9 cellular contexts compared by ENCODE assay signal in the genomic region with DNA sequence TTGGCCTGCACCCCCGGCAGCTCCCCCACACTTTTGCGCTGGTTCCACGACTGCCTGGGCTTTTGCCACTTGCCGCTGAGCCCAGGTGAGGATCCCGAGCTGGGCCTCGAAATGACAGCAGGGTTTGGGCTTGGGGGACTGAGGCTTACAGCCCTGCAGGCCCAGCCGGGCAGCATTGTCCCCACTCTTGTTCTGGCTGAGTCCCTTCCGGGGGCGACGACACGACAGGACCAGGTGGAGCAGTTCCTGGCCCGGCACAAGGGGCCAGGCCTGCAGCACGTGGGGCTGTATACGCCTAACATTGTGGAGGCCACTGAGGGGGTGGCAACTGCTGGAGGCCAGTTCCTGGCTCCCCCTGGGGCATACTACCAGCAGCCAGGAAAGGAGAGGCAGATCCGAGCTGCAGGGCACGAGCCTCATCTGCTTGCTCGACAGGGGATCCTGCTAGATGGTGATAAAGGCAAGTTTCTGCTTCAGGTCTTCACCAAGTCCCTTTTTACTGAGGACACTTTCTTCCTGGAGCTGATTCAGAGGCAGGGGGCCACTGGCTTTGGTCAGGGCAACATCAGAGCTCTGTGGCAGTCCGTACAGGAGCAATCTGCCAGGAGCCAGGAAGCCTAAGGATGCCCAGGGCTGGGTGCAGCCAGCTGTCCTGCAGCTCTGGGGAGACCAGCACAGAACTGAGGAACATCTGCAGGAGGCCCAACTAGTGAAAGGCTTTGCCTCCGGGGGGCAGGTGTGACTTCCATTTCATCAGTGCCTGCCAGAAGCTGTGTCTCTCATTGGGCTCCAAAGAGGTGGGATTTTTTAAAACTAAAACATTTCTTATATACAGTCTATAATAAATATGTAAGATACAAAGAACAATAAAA. TPM values are rescaled to one million over a fixed set of nuclear protein-coding genes. Genes with fewer than 3 reads are reported as not detected.
DNase-seq lines count a peak whose midpoint lies in the region; ATAC-seq, FAIRE-seq and TF ChIP-seq lines count a peak whose summit lies in the region.
"Had no signal": no experiment of that assay in that cellular context is flagged by ENCODE, and none has a peak within 500 bp of the region (broad histone marks: within the 10 kb centered on the region; RNA-seq: fewer than 3 reads in every experiment).

No MANE protein-coding gene starts in this region.

- FAIRE-seq in GM12878 (lab: Jason Lieb, UNC) = no peak

- H3K4me1 ChIP-seq in IMR-90 (ENCODE audit: control insufficient read depth, insufficient read depth, low read length) = no peaks in the 10 kb centered on the region
- H3K4me1 ChIP-seq in GM12878 (ENCODE audit: control insufficient read depth, insufficient read depth, low read length) = peaks cover 16% of the 10 kb centered on the region; the same call in 1 of the 2 replicates
- peaks cover 0 to 25% of the 10 kb centered on the region in 2 donors for H3K4me1 ChIP-seq in neuronal stem cell (ENCODE audit: control insufficient read depth in 2 of 2, insufficient read depth in 1 of 2, low read depth in 1 of 2, low read length in 2 of 2)

- H3K18ac ChIP-seq in IMR-90 (ENCODE audit: low read depth, low read length) (no peak overlapping the region), neuronal stem cell (ENCODE audit: low read length) (peak overlapping the region; percentile 95)

- intact Hi-C loops in IMR-90 (cut with micrococcal nuclease) = no loop called here
- intact Hi-C loops in GM12878 (cut with micrococcal nuclease; ENCODE audit: unreplicated experiment) = no loop called here

- no peak overlapping the region for H3K23ac ChIP-seq in IMR-90 (ENCODE audit: low read depth, low read length)
- peak overlapping the region; percentile 26 for H3K23ac ChIP-seq in neuronal stem cell (ENCODE audit: low read depth, low read length, poor library complexity)

- H3K27ac ChIP-seq in IMR-90 (ENCODE audit: insufficient read depth, low read length) = no peak overlapping the region
- peak overlapping the region; percentile 80 for H3K27ac ChIP-seq in GM12878 (ENCODE audit: control insufficient read depth, insufficient read depth)
- peak overlapping the region; percentile 28 for H3K27ac ChIP-seq in neuronal stem cell (replicated peaks; ENCODE audit: low read length)

- no peak overlapping the region for H2BK20ac ChIP-seq in IMR-90 (ENCODE audit: low read depth, low read length)

- in situ Hi-C loops in IMR-90 (cut with MboI; ENCODE audit: low sequenced_read_pairs) (no loop called here), GM12878 (cut with MboI) (no loop called here)

- no peak overlapping the region for H4K5ac ChIP-seq in IMR-90 (ENCODE audit: low read depth, low read length)

- H3K9me3 ChIP-seq in IMR-90 (ENCODE audit: control insufficient read depth, insufficient read depth, low read length) (no peaks in the 10 kb centered on the region), GM12878 (replicated peaks; ENCODE audit: control insufficient read depth, insufficient read depth, low read length) (no peaks in the 10 kb centered on the region), neuronal stem cell (replicated peaks in 1 of 2; ENCODE audit: control insufficient read depth in 2 of 2, insufficient read depth in 1 of 2, low read depth in 1 of 2, low read length in 2 of 2) (peaks cover 0 to 5% of the 10 kb centered on the region in 2 donors)

- no peaks in the 10 kb centered on the region for H3K27me3 ChIP-seq in IMR-90 (ENCODE audit: control insufficient read depth, insufficient read depth, low read length)
- no peaks in the 10 kb centered on the region for H3K27me3 ChIP-seq in GM12878 (replicated peaks in 1 of 2; ENCODE audit: control insufficient read depth in 2 of 2, insufficient read depth in 2 of 2, low read length in 1 of 2)
- no peaks in the 10 kb centered on the region for H3K27me3 ChIP-seq in neuronal stem cell (ENCODE audit: control insufficient read depth in 3 of 3, insufficient read depth in 3 of 3, low read depth in 1 of 3, low read length in 3 of 3)

- TF ChIP-seq CTCF in IMR-90 (conservative IDR thresholded peaks at IDR 0.05; ENCODE audit: low read depth, low read length) = no peak
- TF ChIP-seq CTCF in GM12878 (IDR thresholded peaks at IDR 0.05 in 2 of 3, conservative IDR thresholded peaks at IDR 0.05 in 1 of 3; ENCODE audit: control insufficient read depth in 2 of 3, extremely low read depth in 1 of 3, insufficient read depth in 1 of 3, low read depth in 3 of 3, low read length in 3 of 3) = no peak; a peak in 1 of 6 replicates

- H3K9me1 ChIP-seq in IMR-90 (ENCODE audit: insufficient read depth, low read length) = peaks cover 3% of the 10 kb centered on the region; the same call in 1 of the 2 replicates

- CTCF ChIA-PET in IMR-90 (lab: Yijun Ruan, JAX) = no interaction called here
- CTCF ChIA-PET in GM12878 (lab: Yijun Ruan, JAX) = interaction anchor here (0.6 to 5.8 kb wide), 5 partner anchors 11 to 1397 kb away, joined by 3 to 42 read pairs (median 8); partner anchors contain the start of genes MUTYH, TESK2 and TOE1

- H2AFZ ChIP-seq in IMR-90 (replicated peaks; ENCODE audit: low read length, poor library complexity) (peak overlapping the region; percentile 93), GM12878 (ENCODE audit: control insufficient read depth, low read depth, low read length) (no peak overlapping the region), neuronal stem cell (ENCODE audit: low read length) (no peak overlapping the region)

- TF ChIP-seq POLR2A in IMR-90 (IDR thresholded peaks at IDR 0.05; ENCODE audit: low read depth, low read length) (no peak), GM12878 (IDR thresholded peaks at IDR 0.05; ENCODE audit: low read depth, low read length) (0 out of 2 replicates have a peak, but pooled peaks have one; percentile 16)

- POLR2A ChIA-PET in IMR-90 (lab: Charles Lee; ENCODE audit: unreplicated experiment) (no interaction called here), GM12878 (lab: Charles Lee) (interaction anchor here (0.5 to 5.8 kb wide), 4 partner anchors 11 to 24 kb away, joined by 3 to 45 read pairs (median 6); partner anchors contain the start of genes MUTYH and TOE1)

- peak overlapping the region; percentile 60 for H2AK9ac ChIP-seq in IMR-90 (replicated peaks; ENCODE audit: low read depth, low read length, poor library complexity)

- DNase-seq in NCI-H1694 treated with DMSO at 0.1 percent for 48 hours (lab: John Stamatoyannopoulos, UW) = peak; percentile 19
- DNase-seq in NCI-H1694 (lab: John Stamatoyannopoulos, UW) = no peak
- no peak for DNase-seq in IMR-90
- no peak for DNase-seq in GM12878 (ENCODE audit: low read depth, low spot score)
- DNase-seq in neuronal stem cell (ENCODE audit: low spot score) = no peak
- DNase-seq in activated CD4-positive, CD25-positive, alpha-beta regulatory T cell treated with anti-CD3 and anti-CD28 coated beads, Interleukin-2, amount 50 U/mL, for 72 hours = no peak
- no peak for DNase-seq in stimulated activated CD4-positive, alpha-beta T cell treated with anti-CD3 and anti-CD28 coated beads, Interleukin-4, amount 100 ng/mL, for 4 hours
- no peak for DNase-seq in NCI-H128 (lab: John Stamatoyannopoulos, UW; ENCODE audit: unreplicated experiment)
- DNase-seq: stimulated activated naive CD4-positive, alpha-beta T cell treated with Interleukin-2 at 50 U/mL for 16 hours had no signal

- no peak overlapping the region for H3K4me3 ChIP-seq in IMR-90 (ENCODE audit: insufficient read depth, low read depth, low read length)
- peak overlapping the region; percentile 82 for H3K4me3 ChIP-seq in GM12878
- peak overlapping the region in 1 of 2 donors; percentile 17 for H3K4me3 ChIP-seq in neuronal stem cell (ENCODE audit: low read length in 2 of 2)

- no TSS peak for BruUV-seq in IMR-90 (replicated peaks; lab: Mats Ljungman, UMichigan)
- no TSS peak for BruUV-seq in GM12878 (replicated peaks; lab: Mats Ljungman, UMichigan)

- RAD21 ChIA-PET in GM12878 (lab: Charles Lee; ENCODE audit: unreplicated experiment) = interaction anchor here (0.6 to 1.8 kb wide), 7 partner anchors 12 to 189 kb away, joined by 3 to 10 read pairs (median 3); partner anchors contain the start of genes MUTYH and TOE1

- ATAC-seq in IMR-90 (ENCODE audit: low read depth) = no peak
- peak; percentile 25 for ATAC-seq in GM12878

- no peak overlapping the region for H3K56ac ChIP-seq in IMR-90 (ENCODE audit: extremely low read depth, insufficient read depth, low read length)

- H3K36me3 ChIP-seq in IMR-90 (ENCODE audit: control insufficient read depth, insufficient read depth, low read length) (peaks cover 16% of the 10 kb centered on the region), GM12878 (ENCODE audit: control insufficient read depth in 2 of 2, insufficient read depth in 2 of 2, low read length in 1 of 2) (peaks cover 0 to 7% of the 10 kb centered on the region in 2 experiments; a peak in 2 of 4 replicates), neuronal stem cell (replicated peaks in 1 of 2; ENCODE audit: control insufficient read depth in 2 of 2, insufficient read depth in 2 of 2, low read length in 2 of 2) (peaks cover 17 to 57% of the 10 kb centered on the region in 2 donors)

- H3K79me2 ChIP-seq in GM12878 (ENCODE audit: control insufficient read depth, insufficient read depth, low read length) = peaks cover 22% of the 10 kb centered on the region

- SMC1A ChIA-PET in GM12878 (lab: Charles Lee; ENCODE audit: uncharacterized antibody, unreplicated experiment) = interaction anchor here (0.8 to 9.2 kb wide), 6 partner anchors 13 to 165 kb away, joined by 3 to 57 read pairs (median 7); partner anchors contain the start of genes MUTYH and TOE1

- no peak overlapping the region; a peak in 1 of 4 replicates for H4K8ac ChIP-seq in IMR-90 (ENCODE audit: low read depth in 2 of 2, low read length in 2 of 2)
- no peak overlapping the region for H4K8ac ChIP-seq in neuronal stem cell (ENCODE audit: low read depth, low read length)

- no peak overlapping the region for H3K14ac ChIP-seq in IMR-90 (replicated peaks; ENCODE audit: low read depth, low read length)
- H3K14ac ChIP-seq in neuronal stem cell (ENCODE audit: low read length) = no peak overlapping the region

- H4K91ac ChIP-seq in IMR-90 (ENCODE audit: insufficient read depth, low read depth, low read length) = no peak overlapping the region
- H4K91ac ChIP-seq in neuronal stem cell (ENCODE audit: low read depth, low read length, poor library complexity) = no peak overlapping the region

- WGBS in IMR-90 (ENCODE audit: extremely low coverage in 2 of 2, insufficient read length in 1 of 2), 2 experiments = 60% methylated on average over 11 of the region's 19 CpGs; no CpG with 5 or more reads in 1 of the 2 experiments
- 8% methylated on average over 19 of the region's 19 CpGs for WGBS in GM12878 (ENCODE audit: insufficient coverage, insufficient replicate concordance, low lambda C conversion rate, missing lambda C conversion rate)
- no CpG with 5 or more reads among the region's 19 CpGs for WGBS in neuronal stem cell (ENCODE audit: extremely low coverage in 2 of 2, insufficient read length in 2 of 2, insufficient replicate concordance in 1 of 2), 2 donors

- H2BK15ac ChIP-seq in IMR-90 (ENCODE audit: low read depth, low read length) (no peak overlapping the region), neuronal stem cell (ENCODE audit: low read length) (peak overlapping the region; percentile 83)

- H2BK5ac ChIP-seq in IMR-90 (ENCODE audit: low read depth, low read length, poor library complexity, severe bottlenecking) (no peak overlapping the region), neuronal stem cell (ENCODE audit: low read length) (peak overlapping the region; percentile 42)

- no peak overlapping the region for H2BK12ac ChIP-seq in neuronal stem cell (ENCODE audit: low read length)

- H3K4me2 ChIP-seq in IMR-90 (ENCODE audit: low read depth, low read length) (no peak overlapping the region), GM12878 (ENCODE audit: control insufficient read depth, insufficient read depth) (peak overlapping the region; percentile 94), neuronal stem cell (ENCODE audit: insufficient read depth, low read length, poor library complexity, severe bottlenecking) (no peak overlapping the region)

- no peak overlapping the region for H3K4ac ChIP-seq in IMR-90 (ENCODE audit: low read depth, low read length)
- no peak overlapping the region for H3K4ac ChIP-seq in neuronal stem cell (ENCODE audit: low read length)

- H2AK5ac ChIP-seq in IMR-90 (ENCODE audit: low read depth, low read length) (no peak overlapping the region), neuronal stem cell (ENCODE audit: low read depth, low read length) (peak overlapping the region; percentile 48)

- TF ChIP-seq RAD21 in IMR-90 (IDR thresholded peaks at IDR 0.05; ENCODE audit: low read length) (no peak), GM12878 (IDR thresholded peaks at IDR 0.05; ENCODE audit: insufficient read depth, low read depth, low read length) (0 out of 2 replicates have a peak, but pooled peaks have one; percentile 11)

- H3K79me1 ChIP-seq in IMR-90 (ENCODE audit: low read depth in 1 of 2, low read length in 2 of 2) = no peaks in the 10 kb centered on the region
- peaks cover 4% of the 10 kb centered on the region for H3K79me1 ChIP-seq in neuronal stem cell (ENCODE audit: low read depth, low read length)

- TF ChIP-seq EP300 in GM12878 (IDR thresholded peaks at IDR 0.05; ENCODE audit: borderline replicate concordance in 1 of 2, control insufficient read depth in 1 of 2, low read depth in 2 of 2, low read length in 2 of 2) = no peak

- H4K20me1 ChIP-seq in IMR-90 (ENCODE audit: insufficient read depth, low read length) = no peaks in the 10 kb centered on the region
- no peaks in the 10 kb centered on the region for H4K20me1 ChIP-seq in GM12878 (ENCODE audit: control insufficient read depth, insufficient read depth)

- H3K9ac ChIP-seq in IMR-90 (ENCODE audit: low read depth, low read length) (no peak overlapping the region), GM12878 (ENCODE audit: control insufficient read depth, insufficient read depth, low read length) (peak overlapping the region; percentile 81), neuronal stem cell (ENCODE audit: low read depth, low read length, poor library complexity) (no peak overlapping the region)

- H2BK120ac ChIP-seq in IMR-90 (ENCODE audit: low read depth, low read length) = no peak overlapping the region
- peak overlapping the region; percentile 74 for H2BK120ac ChIP-seq in neuronal stem cell (ENCODE audit: low read depth, low read length)

- dilution Hi-C loops in IMR-90 (cut with HindIII; ENCODE audit: low sequenced_read_pairs, unreplicated experiment) = no loop called here

RNA-seq across cellular contexts. Expression of gene HPDL, which starts 1.2 kb away (rescaled TPM):
- total RNA-seq in IMR-90 (2012; rRNA removed) = 0.54 and 0.56 TPM in 2 replicates
- 1.1 and 1.5 TPM in 2 replicates for polyA plus RNA-seq in IMR-90 (2012; rRNA removed)
- 1.1 and 1.5 TPM in 2 replicates for polyA plus RNA-seq in IMR-90 (2012; cell fraction: cytosol; rRNA removed)
- 0.44 and 1.0 TPM in 2 replicates for polyA plus RNA-seq in IMR-90 (2012; cell fraction: nucleus; rRNA removed; ENCODE audit: low replicate concordance)
- total RNA-seq in GM12878 (2013; cell fraction: nucleolus; rRNA removed) = 10.5 and 11.8 TPM in 2 replicates
- total RNA-seq in GM12878 (2014; rRNA removed) = 61.0 and 75.5 TPM in 2 replicates
- 11.5 and 14.4 TPM in 2 replicates for total RNA-seq in GM12878 (2014; rRNA removed; fragmentation: Illumina TruSeq; extraction: Trizol)
- 54.6 and 60.2 TPM in 2 replicates for total RNA-seq in GM12878 (2021)
- 4.0 TPM for polyA plus RNA-seq in GM12878 (2011; ENCODE audit: low read depth)
- 0.89 and 3.4 TPM in 2 replicates for polyA plus RNA-seq in GM12878 (2011; rRNA removed)
- 4.1 and 9.4 TPM in 2 replicates for polyA plus RNA-seq in GM12878 (2011; cell fraction: cytosol; rRNA removed)
- 10.7 and 15.0 TPM in 2 replicates for polyA plus RNA-seq in GM12878 (2011; cell fraction: nucleus; rRNA removed)
- 10.4 and 12.2 TPM in 2 replicates for polyA plus RNA-seq in GM12878 (2012)
- polyA plus RNA-seq in GM12878 (2014; fragmentation: Illumina TruSeq; extraction: Trizol) = 3.4 and 9.1 TPM in 2 replicates
- 1 to 10 TPM; 1.3 to 3.6 TPM for polyA plus RNA-seq in GM12878 (2014; fragmentation: Nextera tagmentation; extraction: Ambion mirVana)
- polyA plus RNA-seq in GM12878 (2014; rRNA removed) = 49.2 and 60.4 TPM in 2 replicates
- 10 to 100 TPM; 55.0 to 57.9 TPM for polyA plus RNA-seq in GM12878 (2016; fragmentation: Nextera tagmentation; extraction: Ambion mirVana)
- 2.0 and 4.4 TPM in 2 replicates for polyA minus RNA-seq in GM12878 (2011; rRNA and poly(A)+ RNA removed)
- polyA minus RNA-seq in GM12878 (2011; cell fraction: cytosol; rRNA and poly(A)+ RNA removed) = 4.5 and 5.7 TPM in 2 replicates
- 6.6 and 13.0 TPM in 2 replicates for polyA minus RNA-seq in GM12878 (2011; cell fraction: nucleus; rRNA and poly(A)+ RNA removed)
- 2.2 TPM for polyA plus RNA-seq in neuronal stem cell (2013, experiment 1 of 2)
- 2.5 TPM for polyA plus RNA-seq in neuronal stem cell (2013, experiment 2 of 2)

RNA-seq across cellular contexts. Expression of gene TOE1, which starts 12.1 kb away (rescaled TPM):
- total RNA-seq in IMR-90 (2012; rRNA removed) (18.6 and 18.9 TPM in 2 replicates), GM12878 (2014; rRNA removed) (33.0 TPM in 2 replicates), GM12878 (2014; rRNA removed; fragmentation: Illumina TruSeq; extraction: Trizol) (21.2 and 22.7 TPM in 2 replicates), GM12878 (2021) (22.3 and 23.2 TPM in 2 replicates)
- polyA plus RNA-seq in IMR-90 (2012; rRNA removed) (15.5 and 16.8 TPM in 2 replicates), GM12878 (2011; rRNA removed) (13.1 and 24.3 TPM in 2 replicates), GM12878 (2014; fragmentation: Illumina TruSeq; extraction: Trizol) (34.4 and 36.6 TPM in 2 replicates), GM12878 (2014; fragmentation: Nextera tagmentation; extraction: Ambion mirVana) (10 to 100 TPM; 33.5 to 38.0 TPM), GM12878 (2014; rRNA removed) (30.5 and 34.9 TPM in 2 replicates), GM12878 (2016; fragmentation: Nextera tagmentation; extraction: Ambion mirVana) (10 to 100 TPM; 34.6 TPM)
- polyA plus RNA-seq in IMR-90 (2012; cell fraction: cytosol; rRNA removed) = 9.0 and 11.3 TPM in 2 replicates
- polyA plus RNA-seq in IMR-90 (2012; cell fraction: nucleus; rRNA removed; ENCODE audit: low replicate concordance) = 16.8 and 18.9 TPM in 2 replicates
- 10.9 and 15.9 TPM in 2 replicates for total RNA-seq in GM12878 (2013; cell fraction: nucleolus; rRNA removed)
- 10.5 TPM for polyA plus RNA-seq in GM12878 (2011; ENCODE audit: low read depth)
- 32.7 and 40.1 TPM in 2 replicates for polyA plus RNA-seq in GM12878 (2011; cell fraction: cytosol; rRNA removed)
- 42.8 and 43.2 TPM in 2 replicates for polyA plus RNA-seq in GM12878 (2011; cell fraction: nucleus; rRNA removed)
- polyA plus RNA-seq in GM12878 (2012) = 10.9 and 14.8 TPM in 2 replicates
- 33.0 and 34.6 TPM in 2 replicates for polyA minus RNA-seq in GM12878 (2011; rRNA and poly(A)+ RNA removed)
- polyA minus RNA-seq in GM12878 (2011; cell fraction: cytosol; rRNA and poly(A)+ RNA removed) = 12.3 and 15.8 TPM in 2 replicates
- polyA minus RNA-seq in GM12878 (2011; cell fraction: nucleus; rRNA and poly(A)+ RNA removed) = 24.3 and 39.1 TPM in 2 replicates
- 4.1 TPM for polyA plus RNA-seq in neuronal stem cell (2013, experiment 1 of 2)
- polyA plus RNA-seq in neuronal stem cell (2013, experiment 2 of 2) = 4.4 TPM

RNA-seq across cellular contexts. Expression of gene MUTYH, which starts 12.4 kb away (rescaled TPM):
- 8.9 and 9.1 TPM in 2 replicates for total RNA-seq in IMR-90 (2012; rRNA removed)
- polyA plus RNA-seq in IMR-90 (2012; rRNA removed) = 14.3 and 14.6 TPM in 2 replicates
- polyA plus RNA-seq in IMR-90 (2012; cell fraction: cytosol; rRNA removed) = 7.2 and 8.2 TPM in 2 replicates
- polyA plus RNA-seq in IMR-90 (2012; cell fraction: nucleus; rRNA removed; ENCODE audit: low replicate concordance) = 43.0 and 103 TPM in 2 replicates
- total RNA-seq in GM12878 (2013; cell fraction: nucleolus; rRNA removed) = 41.4 and 50.2 TPM in 2 replicates
- 34.3 and 34.6 TPM in 2 replicates for total RNA-seq in GM12878 (2014; rRNA removed)
- 17.5 and 20.0 TPM in 2 replicates for total RNA-seq in GM12878 (2014; rRNA removed; fragmentation: Illumina TruSeq; extraction: Trizol)
- total RNA-seq in GM12878 (2021) = 37.7 and 38.0 TPM in 2 replicates
- 18.8 TPM for polyA plus RNA-seq in GM12878 (2011; ENCODE audit: low read depth)
- 17.5 and 25.7 TPM in 2 replicates for polyA plus RNA-seq in GM12878 (2011; rRNA removed)
- polyA plus RNA-seq in GM12878 (2011; cell fraction: cytosol; rRNA removed) = 25.0 and 40.1 TPM in 2 replicates
- 148 and 169 TPM in 2 replicates for polyA plus RNA-seq in GM12878 (2011; cell fraction: nucleus; rRNA removed)
- polyA plus RNA-seq in GM12878 (2012) = 15.6 and 18.0 TPM in 2 replicates
- polyA plus RNA-seq in GM12878 (2014; fragmentation: Illumina TruSeq; extraction: Trizol) = 16.4 and 23.1 TPM in 2 replicates
- 10 to 100 TPM in 1 of 2 experiments, 1 to 10 TPM in 1; 2.5 to 10.5 TPM for polyA plus RNA-seq in GM12878 (2014; fragmentation: Nextera tagmentation; extraction: Ambion mirVana)
- 41.5 and 42.7 TPM in 2 replicates for polyA plus RNA-seq in GM12878 (2014; rRNA removed)
- polyA plus RNA-seq in GM12878 (2016; fragmentation: Nextera tagmentation; extraction: Ambion mirVana) = 10 to 100 TPM; 38.1 to 42.0 TPM
- 17.8 and 22.5 TPM in 2 replicates for polyA minus RNA-seq in GM12878 (2011; rRNA and poly(A)+ RNA removed)
- 4.5 and 10.2 TPM in 2 replicates for polyA minus RNA-seq in GM12878 (2011; cell fraction: cytosol; rRNA and poly(A)+ RNA removed)
- polyA minus RNA-seq in GM12878 (2011; cell fraction: nucleus; rRNA and poly(A)+ RNA removed) = 14.3 and 29.4 TPM in 2 replicates
- 32.5 TPM for polyA plus RNA-seq in neuronal stem cell (2013, experiment 1 of 2)
- 30.7 TPM for polyA plus RNA-seq in neuronal stem cell (2013, experiment 2 of 2)
